1 cellular context compared by ENCODE assay signal in genomic region chr3:119602676-119603075, GRCh38.
A peak's percentile ranks its signal among the peaks of the same experiment; 100 is the strongest.
TF ChIP-seq lines count a peak whose summit lies in the region.

No MANE protein-coding gene starts in this region.

TF ChIP-seq in GM12878, 131 proteins besides CTCF, POLR2A, EP300 and RAD21:
- 0 out of 2 replicates have a peak, but pooled peaks have one; percentile 55 for TF ChIP-seq NBN (IDR thresholded peaks at IDR 0.05)
- no peak for TF ChIP-seq TCF7 (IDR thresholded peaks at IDR 0.05; ENCODE audit: borderline replicate concordance)
- TF ChIP-seq FOXK2 (IDR thresholded peaks at IDR 0.05): no peak
- TF ChIP-seq EGR1 (IDR thresholded peaks at IDR 0.05; ENCODE audit: borderline replicate concordance in 1 of 2, low read depth in 2 of 2, low read length in 2 of 2): no peak
- peak; percentile 56; the same call in 1 of the 2 replicates for TF ChIP-seq MLLT1 (IDR thresholded peaks at IDR 0.05)
- TF ChIP-seq REST (IDR thresholded peaks at IDR 0.05; ENCODE audit: low read depth, low read length): no peak
- TF ChIP-seq POU2F2 (IDR thresholded peaks at IDR 0.05; ENCODE audit: borderline replicate concordance, low read depth, low read length): no peak
- TF ChIP-seq SMARCA5 (IDR thresholded peaks at IDR 0.05): no peak
- TF ChIP-seq ZNF207 (IDR thresholded peaks at IDR 0.05; ENCODE audit: borderline replicate concordance): no peak
- no peak for TF ChIP-seq PML (IDR thresholded peaks at IDR 0.05; ENCODE audit: low read length)
- no peak for TF ChIP-seq USF2 (IDR thresholded peaks at IDR 0.05; ENCODE audit: borderline replicate concordance, low read depth, low read length)
- no peak for TF ChIP-seq BCL3 (IDR thresholded peaks at IDR 0.05; ENCODE audit: borderline replicate concordance, insufficient read depth, low read depth, low read length, poor library complexity, severe bottlenecking)
- TF ChIP-seq SMAD1 (IDR thresholded peaks at IDR 0.05; ENCODE audit: low read depth, partially characterized antibody): peak; percentile 39
- TF ChIP-seq ZNF274 (IDR thresholded peaks at IDR 0.05; ENCODE audit: insufficient read depth, insufficient read length): no peak
- TF ChIP-seq ESRRA (IDR thresholded peaks at IDR 0.05; ENCODE audit: low read length): no peak
- TF ChIP-seq SPI1 (IDR thresholded peaks at IDR 0.05; ENCODE audit: borderline replicate concordance, insufficient read depth, low read depth, low read length): peak; percentile 59; the same call in 1 of the 2 replicates
- no peak for TF ChIP-seq ZBTB11 (CRISPR knock-in tag; IDR thresholded peaks at IDR 0.05)
- no peak for TF ChIP-seq NFYA (IDR thresholded peaks at IDR 0.05; ENCODE audit: borderline replicate concordance, low read depth, low read length)
- no peak for TF ChIP-seq ZNF217 (IDR thresholded peaks at IDR 0.05)
- peak; percentile 72; the same call in 1 of the 2 replicates for TF ChIP-seq HDGF (IDR thresholded peaks at IDR 0.05)
- TF ChIP-seq IKZF2 (IDR thresholded peaks at IDR 0.05): peak; percentile 37 to 48; a peak in 2 of 4 replicates
- 0 out of 2 replicates have a peak, but pooled peaks have one; percentile 18 for TF ChIP-seq ZBTB33 (IDR thresholded peaks at IDR 0.05)
- no peak for TF ChIP-seq RAD51 (IDR thresholded peaks at IDR 0.05)
- no peak for TF ChIP-seq USF1 (IDR thresholded peaks at IDR 0.05; ENCODE audit: borderline replicate concordance, extremely low read length, insufficient read depth, low read depth, low read length)
- TF ChIP-seq SMC3 (IDR thresholded peaks at IDR 0.05; ENCODE audit: borderline replicate concordance, low read length): no peak; the same call in 1 of the 2 replicates
- peak; percentile 46; the same call in 1 of the 2 replicates for TF ChIP-seq IKZF1 (conservative IDR thresholded peaks at IDR 0.05)
- peak; percentile 71 for TF ChIP-seq EED (IDR thresholded peaks at IDR 0.05; ENCODE audit: low read depth)
- no peak for TF ChIP-seq TARDBP (IDR thresholded peaks at IDR 0.05; ENCODE audit: borderline replicate concordance)
- TF ChIP-seq PKNOX1 (IDR thresholded peaks at IDR 0.05): 0 out of 2 replicates have a peak, but pooled peaks have one; percentile 8
- no peak for TF ChIP-seq POLR2AphosphoS2 (IDR thresholded peaks at IDR 0.05; ENCODE audit: low read depth, low read length)
- TF ChIP-seq RFX5 (IDR thresholded peaks at IDR 0.05; ENCODE audit: low read depth, low read length): no peak
- no peak for TF ChIP-seq JUND (IDR thresholded peaks at IDR 0.05; ENCODE audit: low read depth, low read length)
- TF ChIP-seq ZNF687 (IDR thresholded peaks at IDR 0.05): peak; percentile 22; the same call in 1 of the 2 replicates
